Comparison of ENCODE assay signal across 8 cellular contexts in the genomic region with DNA sequence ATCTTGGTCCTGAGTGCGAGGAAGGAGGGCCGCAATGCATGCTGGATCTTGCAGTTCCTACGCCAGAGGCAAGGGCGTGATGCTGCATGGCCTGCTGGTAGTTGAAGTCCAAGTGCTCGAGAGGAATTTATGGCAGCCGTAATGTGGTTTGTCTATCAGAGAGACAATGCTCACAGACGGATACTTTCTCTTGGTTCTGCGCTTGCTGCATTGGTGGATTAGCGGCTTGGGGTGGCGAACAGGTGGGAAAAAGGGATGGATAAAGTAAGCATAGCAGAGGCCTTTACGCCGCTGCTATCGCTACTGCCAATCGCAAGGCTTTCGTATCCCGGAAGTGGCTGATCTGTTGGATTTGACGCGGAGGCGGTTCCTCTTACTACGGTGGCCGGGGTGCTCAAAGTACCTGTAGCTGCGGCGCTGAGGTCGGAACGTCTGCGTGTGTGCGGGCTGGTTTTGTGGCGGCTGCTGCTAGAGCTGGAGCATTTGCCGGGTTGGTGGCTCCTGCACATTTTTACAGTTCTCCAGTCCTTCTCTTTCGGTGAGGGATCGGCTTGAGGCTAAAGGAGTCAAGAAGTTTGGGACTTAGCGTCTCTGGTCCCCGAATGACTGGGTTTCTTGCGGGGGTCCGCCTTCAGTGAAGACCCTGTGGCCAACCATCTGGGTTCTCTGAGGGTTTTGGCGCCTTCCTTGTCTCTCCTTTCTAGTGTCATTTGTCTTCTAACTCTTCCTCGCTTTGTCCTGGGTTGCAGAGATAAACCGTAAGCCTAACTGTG. TPM values are rescaled to one million over a fixed set of nuclear protein-coding genes. Genes with fewer than 3 reads are reported as not detected.
DNase-seq lines count a peak whose midpoint lies in the region; ATAC-seq and TF ChIP-seq lines count a peak whose summit lies in the region.

Gene ATG4C (plus strand): TSS at position 397 of the 773 bp plus-strand sequence. CDS start 19,655 bp downstream, outside the sequence.

- DNase-seq in CD4-positive, CD25-positive, alpha-beta regulatory T cell = peak; percentile 91 to 97 (median 97)
- DNase-seq in NCI-H774 (lab: John Stamatoyannopoulos, UW) = peak; percentile 91
- peak; percentile 88 to 93 for DNase-seq in activated CD4-positive, alpha-beta T cell treated with anti-CD3 and anti-CD28 coated beads, Interleukin-2, amount 50 U/mL, for 48 hours
- peak; percentile 96 to 98 for DNase-seq in lower leg skin (ENCODE audit: low spot score in 2 of 2)
- peak; percentile 76 to 89 for DNase-seq in stimulated activated CD4-positive, alpha-beta T cell treated with anti-CD3 and anti-CD28 coated beads, Interleukin-4, amount 100 ng/mL, for 48 hours (ENCODE audit: low read depth in 2 of 2)

- peaks cover 17% of the 10 kb centered on the region for H3K27me3 Mint-ChIP-seq in CD4-positive, CD25-positive, alpha-beta regulatory T cell

- peak in 1 of 3 donors; percentile 17 for TF ChIP-seq CTCF in lower leg skin (IDR thresholded peaks at IDR 0.05)

- ATAC-seq in CD4-positive, CD25-positive, alpha-beta regulatory T cell (ENCODE audit: low read depth in 2 of 2) = peak; percentile 96
- ATAC-seq in GM19438 (IDR thresholded peaks at IDR 0.05; ENCODE audit: low read depth, unreplicated experiment) (peak; percentile 94), HG03571 (IDR thresholded peaks at IDR 0.05; ENCODE audit: unreplicated experiment) (peak; percentile 86)

- no peaks in the 10 kb centered on the region for H3K36me3 Mint-ChIP-seq in CD4-positive, CD25-positive, alpha-beta regulatory T cell

- peaks cover 8% of the 10 kb centered on the region for H3K27me3 ChIP-seq in CD4-positive, CD25-positive, alpha-beta regulatory T cell (ENCODE audit: control insufficient read depth, insufficient read depth, low read length)
- no peaks in the 10 kb centered on the region for H3K27me3 ChIP-seq in ectodermal cell (ENCODE audit: control insufficient read depth, insufficient read depth, low read length, poor library complexity, severe bottlenecking)

- intact Hi-C loops in lower leg skin (cut with DNase I; ENCODE audit: low total_unique reads) = no loop called here

- 0 to 1% methylated on average over 38 of the region's 38 CpGs for WGBS in ectodermal cell, 2 experiments
- WGBS in lower leg skin, 2 donors = 1% methylated on average over 34 to 38 of the region's 38 CpGs

- no peak within 1 kb of the TSS for H3K27ac Mint-ChIP-seq in CD4-positive, CD25-positive, alpha-beta regulatory T cell

- H3K4me3 Mint-ChIP-seq in CD4-positive, CD25-positive, alpha-beta regulatory T cell = no peak within 1 kb of the TSS

- peaks cover 14% of the 10 kb centered on the region for H3K4me1 ChIP-seq in CD4-positive, CD25-positive, alpha-beta regulatory T cell (ENCODE audit: control insufficient read depth, insufficient read depth, low read length, poor library complexity, severe bottlenecking)
- H3K4me1 ChIP-seq in ectodermal cell (ENCODE audit: control insufficient read depth, insufficient read depth, low read length) = no peaks in the 10 kb centered on the region

- H3K27ac ChIP-seq in CD4-positive, CD25-positive, alpha-beta regulatory T cell (ENCODE audit: insufficient read depth, low read length, poor library complexity, severe bottlenecking) = peak within 1 kb of the TSS; percentile 90
- no peak within 1 kb of the TSS for H3K27ac ChIP-seq in ectodermal cell (ENCODE audit: insufficient read depth, low read depth, low read length, poor library complexity, severe bottlenecking)

- no peaks in the 10 kb centered on the region for H3K9me3 Mint-ChIP-seq in CD4-positive, CD25-positive, alpha-beta regulatory T cell

- H3K9me3 ChIP-seq in CD4-positive, CD25-positive, alpha-beta regulatory T cell (ENCODE audit: control insufficient read depth in 2 of 2, low read length in 2 of 2) = no peaks in the 10 kb centered on the region
- no peaks in the 10 kb centered on the region for H3K9me3 ChIP-seq in ectodermal cell (ENCODE audit: control insufficient read depth, low read length)

- H3K36me3 ChIP-seq in CD4-positive, CD25-positive, alpha-beta regulatory T cell (ENCODE audit: control insufficient read depth, insufficient read depth, low read length) = no peaks in the 10 kb centered on the region
- no peaks in the 10 kb centered on the region for H3K36me3 ChIP-seq in ectodermal cell (ENCODE audit: control insufficient read depth, insufficient read depth, low read length)

- no peak for TF ChIP-seq POLR2A in lower leg skin (IDR thresholded peaks at IDR 0.05)

- H3K4me1 Mint-ChIP-seq in CD4-positive, CD25-positive, alpha-beta regulatory T cell = peaks cover under 1 to 17% (median 14%) of the 10 kb centered on the region in 4 donors

- H3K4me3 ChIP-seq in CD4-positive, CD25-positive, alpha-beta regulatory T cell (ENCODE audit: low read depth, low read length) = peak within 1 kb of the TSS; percentile 97
- H3K4me3 ChIP-seq in ectodermal cell (ENCODE audit: insufficient read depth, low read depth, low read length) (peak within 1 kb of the TSS; percentile 82), lower leg skin (ENCODE audit: low read depth, poor library complexity, severe bottlenecking) (peak within 1 kb of the TSS; percentile 59)

RNA-seq across cellular contexts. Expression of gene ATG4C, which starts in this region (rescaled TPM):
- 5.3 TPM for total RNA-seq in CD4-positive, CD25-positive, alpha-beta regulatory T cell
- 10 to 100 TPM; 10.4 to 16.9 (median 14.2) TPM for polyA plus RNA-seq in CD4-positive, CD25-positive, alpha-beta regulatory T cell
- polyA plus RNA-seq in ectodermal cell (2013, experiment 1 of 4) = 20.8 TPM
- 23.1 TPM for polyA plus RNA-seq in ectodermal cell (2013, experiment 2 of 4)
- 14.9 TPM for polyA plus RNA-seq in ectodermal cell (2013, experiment 3 of 4)
- polyA plus RNA-seq in ectodermal cell (2013, experiment 4 of 4) = 16.1 TPM
- total RNA-seq in lower leg skin = 1 to 10 TPM; 2.3 to 4.8 (median 4.4) TPM
